Comparison of ENCODE assay signal across 10 cellular contexts in the genomic region with DNA sequence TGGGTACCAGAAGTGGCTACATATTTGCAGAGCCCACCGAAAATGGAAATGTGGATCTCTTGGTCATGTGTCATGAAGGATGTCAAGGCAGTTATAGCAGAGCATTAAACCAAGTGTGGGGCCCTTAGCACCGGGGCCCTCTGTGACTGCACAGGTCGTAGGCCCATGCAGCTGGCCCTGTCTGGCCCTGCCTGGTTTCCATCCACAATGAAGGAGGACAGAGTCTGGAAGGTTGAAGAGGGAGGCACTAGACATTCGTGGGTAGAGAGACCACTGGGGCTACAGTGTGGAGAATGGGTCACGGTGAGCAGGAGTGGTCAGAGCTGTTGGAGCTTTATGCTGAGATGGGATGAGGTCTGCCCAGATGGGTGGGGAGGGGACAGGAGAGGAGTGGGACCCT. TPM values are rescaled to one million over a fixed set of nuclear protein-coding genes. Genes with fewer than 3 reads are reported as not detected.
"Had no signal": no experiment of that assay in that cellular context is flagged by ENCODE, and none has a peak within 500 bp of the region (broad histone marks: within the 10 kb centered on the region; RNA-seq: fewer than 3 reads in every experiment).

No MANE protein-coding gene starts in this region.

RNA-seq across cellular contexts. Expression of a gene that starts 9.6 kb away (rescaled TPM):
- total RNA-seq: kidney epithelial cell; left ventricle myocardium superior; lung microvascular endothelial cell; naive thymus-derived CD8-positive, alpha-beta T cell; occipital lobe; osteocyte; posterior vena cava; thyroid gland; urinary bladder had no signal
- polyA plus RNA-seq: heart left ventricle; naive thymus-derived CD8-positive, alpha-beta T cell had no signal
